Comparison of ENCODE assay signal across 21 cellular contexts in the genomic region with DNA sequence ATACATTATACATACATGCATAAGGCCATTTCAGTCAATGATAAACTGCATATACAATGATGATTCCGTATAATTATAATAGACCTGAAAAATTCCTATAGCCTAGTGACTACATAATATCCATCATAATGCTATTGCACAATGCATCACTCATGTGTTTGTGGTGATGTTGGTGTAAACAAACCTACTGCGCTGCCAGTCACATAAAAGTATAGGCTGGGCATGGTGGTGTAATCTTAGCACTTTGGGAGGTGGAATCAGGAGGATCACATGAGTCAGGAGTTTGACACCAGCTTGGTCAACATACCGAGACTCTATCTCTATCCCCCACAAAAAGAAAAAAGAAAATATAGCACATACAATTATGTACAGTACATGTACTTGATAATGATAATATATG.
DNase-seq lines count a peak whose midpoint lies in the region; ATAC-seq, FAIRE-seq and TF ChIP-seq lines count a peak whose summit lies in the region.
"Had no signal": no experiment of that assay in that cellular context is flagged by ENCODE, and none has a peak within 500 bp of the region (broad histone marks: within the 10 kb centered on the region; RNA-seq: fewer than 3 reads in every experiment).

No MANE protein-coding gene starts in this region.

- no peak overlapping the region for H3K9ac ChIP-seq in Loucy (ENCODE audit: low read depth, low read length, poor library complexity, severe bottlenecking)
- H3K9ac ChIP-seq: GM23248 had no signal

- peak overlapping the region; percentile 64 for H3K4me3 Mint-ChIP-seq in natural killer cell
- H3K4me3 Mint-ChIP-seq: CD14-positive monocyte had no signal

- no peak for FAIRE-seq in bronchial epithelial cell (lab: Jason Lieb, UNC)
- FAIRE-seq: GM12878 had no signal

- no peak overlapping the region for H2AFZ ChIP-seq in Loucy (ENCODE audit: low read length)
- H2AFZ ChIP-seq: GM23248, PC-9 had no signal

- no peaks in the 10 kb centered on the region for H4K20me1 ChIP-seq in Loucy (ENCODE audit: insufficient read depth, low read length, poor library complexity, severe bottlenecking)

- DNase-seq in H4 (ENCODE audit: low spot score), result peak; percentile 57
- DNase-seq in bronchial epithelial cell (ENCODE audit: low read depth), result peak; percentile 47
- no peak for DNase-seq in natural killer cell
- DNase-seq in NCI-H526 treated with DMSO at 0.1 percent for 48 hours (lab: John Stamatoyannopoulos, UW), result no peak
- no peak for DNase-seq in putamen (ENCODE audit: low spot score)
- DNase-seq in effector CD8-positive, alpha-beta T cell (lab: John Stamatoyannopoulos, UW), result no peak
- DNase-seq: ACHN, GM23248, MM.1S, NCI-H1105 treated with DMSO at 0.1 percent for 48 hours, NCI-H1694, NCI-H2081 treated with DMSO at 0.1 percent for 48 hours, NCI-H774, SIG-M5, T-helper 1 cell had no signal

- intact Hi-C loops in natural killer cell (cut with micrococcal nuclease), result no loop called here

- H3K36me3 ChIP-seq in Loucy (ENCODE audit: insufficient read depth, low read length) (no peaks in the 10 kb centered on the region), bronchial epithelial cell (ENCODE audit: control insufficient read depth, insufficient read depth, low read length) (no peaks in the 10 kb centered on the region)

- H3K27me3 ChIP-seq in Loucy (ENCODE audit: insufficient read depth, low read length, poor library complexity, severe bottlenecking) (no peaks in the 10 kb centered on the region), bronchial epithelial cell (ENCODE audit: control insufficient read depth, insufficient read depth, low read length) (no peaks in the 10 kb centered on the region)

- no peaks in the 10 kb centered on the region for H3K79me2 ChIP-seq in Loucy (ENCODE audit: insufficient read depth, low read length)

- no peaks in the 10 kb centered on the region for H3K27me3 Mint-ChIP-seq in natural killer cell (ENCODE audit: low read depth in 2 of 2)

- no peaks in the 10 kb centered on the region for H3K9me2 ChIP-seq in Loucy (replicated peaks; ENCODE audit: low read depth, low read length)

- TF ChIP-seq CTCF in Loucy (conservative IDR thresholded peaks at IDR 0.05; ENCODE audit: low read length), result no peak
- no peak for TF ChIP-seq CTCF in bronchial epithelial cell (IDR thresholded peaks at IDR 0.05; ENCODE audit: insufficient read depth, low read length, severe bottlenecking)
- TF ChIP-seq CTCF in natural killer cell (IDR thresholded peaks at IDR 0.05), result no peak

- H3K36me3 Mint-ChIP-seq in natural killer cell, result no peaks in the 10 kb centered on the region
- H3K36me3 Mint-ChIP-seq: CD14-positive monocyte had no signal

- peak overlapping the region; percentile 50 for H3K4me2 ChIP-seq in Loucy (ENCODE audit: low read depth, low read length, poor library complexity, severe bottlenecking)
- H3K4me2 ChIP-seq: PC-9 had no signal

- peak; percentile 56 to 73 (median 72) for ATAC-seq in natural killer cell
- ATAC-seq: GM12878, HCT116, SK-N-SH treated with all-trans-retinoic acid at 6 μM for 48 hours had no signal

- peaks cover 38% of the 10 kb centered on the region for H3K4me1 ChIP-seq in Loucy (ENCODE audit: insufficient read depth, low read length, poor library complexity, severe bottlenecking)

- H3K4me3 ChIP-seq in Loucy (ENCODE audit: low read length, poor library complexity, severe bottlenecking) (no peak overlapping the region), bronchial epithelial cell (ENCODE audit: low read depth, low read length) (no peak overlapping the region)
- H3K4me3 ChIP-seq: GM12878, GM23248, PC-9 had no signal

- H3K27ac Mint-ChIP-seq in natural killer cell, result peak overlapping the region in 1 of 2 donors; percentile 1

- no peaks in the 10 kb centered on the region for H3F3A ChIP-seq in Loucy (ENCODE audit: low read depth)

- H3K4me1 Mint-ChIP-seq in natural killer cell, result peaks cover 45 to 58% of the 10 kb centered on the region in 2 donors

- peaks cover 0 to 3% of the 10 kb centered on the region in 2 donors for H3K9me3 Mint-ChIP-seq in natural killer cell

- no peaks in the 10 kb centered on the region for H3K9me3 ChIP-seq in Loucy (ENCODE audit: insufficient read depth, low read depth, low read length)

Comparison
In these comparisons a context has a peak if more than half of its experiments do, and no peak if none do; other contexts are left out.
1. DNase-seq: peak in H4 (single experiment) and bronchial epithelial cell (single experiment); none in natural killer cell (single experiment), NCI-H526 treated with DMSO at 0.1 percent for 48 hours (single experiment), putamen (single experiment) and effector CD8-positive, alpha-beta T cell (single experiment).